ENCODE assay signal across 17 cellular contexts in the genomic region with DNA sequence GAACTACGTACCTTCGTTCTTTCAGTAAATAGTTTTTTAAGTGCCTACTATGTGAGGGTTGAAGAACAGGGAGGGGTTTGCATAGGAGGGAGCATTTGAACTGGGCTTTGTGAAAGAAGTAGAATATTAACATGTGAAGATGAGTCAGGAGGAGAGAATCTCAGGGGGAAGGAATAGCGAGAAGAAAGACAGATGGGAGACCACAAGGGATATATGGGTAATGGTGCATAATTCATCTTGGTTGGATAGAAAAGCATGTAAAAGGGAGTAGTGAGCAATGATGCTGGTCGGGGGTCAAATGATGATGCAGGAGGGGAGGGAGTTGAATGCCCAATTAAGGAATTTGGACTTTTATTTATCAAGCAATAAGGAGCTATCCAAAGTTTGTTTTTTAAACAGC. TPM values are rescaled to one million over a fixed set of nuclear protein-coding genes. Genes with fewer than 3 reads are reported as not detected.
DNase-seq lines count a peak whose midpoint lies in the region; ATAC-seq and TF ChIP-seq lines count a peak whose summit lies in the region.
"Had no signal": no experiment of that assay in that cellular context is flagged by ENCODE, and none has a peak within 500 bp of the region (broad histone marks: within the 10 kb centered on the region; RNA-seq: fewer than 3 reads in every experiment).

No MANE protein-coding gene starts in this region.

- H3K4me3 Mint-ChIP-seq in CD4-positive, alpha-beta T cell: no peak overlapping the region
- H3K4me3 Mint-ChIP-seq: CD14-positive monocyte had no signal

- no peak overlapping the region for H2BK12ac ChIP-seq in neuronal stem cell (ENCODE audit: low read length)

- H3K9me3 ChIP-seq in HCT116 (ENCODE audit: control insufficient read depth in 1 of 2, insufficient read depth in 1 of 2, low read depth in 1 of 2, low read length in 2 of 2) (no peaks in the 10 kb centered on the region), neuronal stem cell (replicated peaks in 1 of 2; ENCODE audit: control insufficient read depth in 2 of 2, insufficient read depth in 1 of 2, low read depth in 1 of 2, low read length in 2 of 2) (peaks cover 0 to 2% of the 10 kb centered on the region in 2 donors)
- no peaks in the 10 kb centered on the region for H3K9me3 ChIP-seq in CD4-positive, alpha-beta T cell (ENCODE audit: control insufficient read depth, low read length)
- H3K9me3 ChIP-seq: SJSA1 had no signal

- H3K4me1 ChIP-seq in HCT116 (ENCODE audit: control insufficient read depth in 1 of 2, insufficient read depth in 2 of 2, low read length in 2 of 2) (peaks cover 0 to 3% of the 10 kb centered on the region in 2 experiments; a peak in 1 of 4 replicates), neuronal stem cell (ENCODE audit: control insufficient read depth in 2 of 2, insufficient read depth in 1 of 2, low read depth in 1 of 2, low read length in 2 of 2) (peaks cover 2 to 10% of the 10 kb centered on the region in 2 donors)
- H3K4me1 ChIP-seq: SJSA1 had no signal

- no CpG with 5 or more reads among the region's 4 CpGs for WGBS in neuronal stem cell (ENCODE audit: extremely low coverage in 2 of 2, insufficient read length in 2 of 2, insufficient replicate concordance in 1 of 2), 2 donors

- no peak overlapping the region for H4K8ac ChIP-seq in neuronal stem cell (ENCODE audit: low read depth, low read length)

- POLR2A ChIA-PET in HCT116 (lab: Charles Lee): no interaction called here
- POLR2A ChIA-PET in CD4-positive, alpha-beta T cell (lab: Charles Lee): no interaction called here

- no peaks in the 10 kb centered on the region for H3K9me3 Mint-ChIP-seq in CD4-positive, alpha-beta T cell

- H3K36me3 ChIP-seq in HCT116 (ENCODE audit: control insufficient read depth in 1 of 2, insufficient read depth in 2 of 2, low read length in 2 of 2) (no peaks in the 10 kb centered on the region), neuronal stem cell (replicated peaks in 1 of 2; ENCODE audit: control insufficient read depth in 2 of 2, insufficient read depth in 2 of 2, low read length in 2 of 2) (peaks cover 0 to 7% of the 10 kb centered on the region in 2 donors)
- H3K36me3 ChIP-seq: SJSA1 had no signal

- no peak for ATAC-seq in HCT116
- ATAC-seq in CD4-positive, alpha-beta T cell (ENCODE audit: poor library complexity): no peak

- in situ Hi-C loops in ACHN (cut with HindIII; ENCODE audit: low pct_ligation_motif_present, low pct_unique_long_range_greater_than_20kb, low sequenced_read_pairs): no loop called here

- no peak overlapping the region for H4K91ac ChIP-seq in neuronal stem cell (ENCODE audit: low read depth, low read length, poor library complexity)

- no peaks in the 10 kb centered on the region for H4K20me1 ChIP-seq in HCT116 (ENCODE audit: insufficient read depth)

- no peak overlapping the region for H2BK15ac ChIP-seq in neuronal stem cell (ENCODE audit: low read length)

- H3K27ac ChIP-seq in HCT116 (ENCODE audit: low read depth, low read length) (no peak overlapping the region), neuronal stem cell (replicated peaks; ENCODE audit: low read length) (no peak overlapping the region)
- no peak overlapping the region for H3K27ac ChIP-seq in CD4-positive, alpha-beta T cell (ENCODE audit: low read depth, low read length)
- H3K27ac ChIP-seq: GM23248, HL-60, SJSA1 had no signal

- H2AFZ ChIP-seq in HCT116 (ENCODE audit: low read depth, low read length, poor library complexity, severe bottlenecking) (no peak overlapping the region), neuronal stem cell (ENCODE audit: low read length) (no peak overlapping the region)
- H2AFZ ChIP-seq: GM23248 had no signal

- no peak overlapping the region for H3K23ac ChIP-seq in neuronal stem cell (ENCODE audit: low read depth, low read length, poor library complexity)

- RAD21 ChIA-PET in HCT116 (lab: Charles Lee; ENCODE audit: low non-redundant PET in 1 of 2, low total read pairs in 2 of 2, uncharacterized antibody in 2 of 2, unreplicated experiment in 2 of 2): no interaction called here

- H3K9ac ChIP-seq in HCT116 (ENCODE audit: low read length) (no peak overlapping the region), neuronal stem cell (ENCODE audit: low read depth, low read length, poor library complexity) (no peak overlapping the region)
- H3K9ac ChIP-seq: GM23248 had no signal

- no peak overlapping the region for H3K4me3 ChIP-seq in HCT116 (replicated peaks in 1 of 2; ENCODE audit: low read depth in 1 of 2, low read length in 2 of 2)
- no peak overlapping the region for H3K4me3 ChIP-seq in neuronal stem cell (ENCODE audit: low read length in 2 of 2)
- H3K4me3 ChIP-seq: GM23248, SJSA1 had no signal

- H3K9me2 ChIP-seq in HCT116 (ENCODE audit: insufficient read depth): no peaks in the 10 kb centered on the region

- no peak for TF ChIP-seq POLR2A in HCT116 (IDR thresholded peaks at IDR 0.05; ENCODE audit: borderline replicate concordance, extremely low read depth, insufficient read depth, insufficient read length)

- TSS peak; percentile 48 for BruUV-seq in HCT116 (replicated peaks; lab: Mats Ljungman, UMichigan)

- intact Hi-C loops in HCT116 (cut with micrococcal nuclease): no loop called here
- intact Hi-C loops in CD4-positive, alpha-beta T cell (cut with DNase I, micrococcal nuclease): no loop called here

- no peaks in the 10 kb centered on the region for H3K79me2 ChIP-seq in HCT116 (ENCODE audit: insufficient read depth, low read length)

- H3K4me1 Mint-ChIP-seq in CD4-positive, alpha-beta T cell (ENCODE audit: low read depth): peaks cover 9% of the 10 kb centered on the region

- TF ChIP-seq CTCF in HCT116 (IDR thresholded peaks at IDR 0.05 in 2 of 3, conservative IDR thresholded peaks at IDR 0.05 in 1 of 3; ENCODE audit: borderline replicate concordance in 1 of 3, insufficient read depth in 1 of 3, low read depth in 2 of 3, low read length in 2 of 3): no peak
- no peak for TF ChIP-seq CTCF in CD4-positive, alpha-beta T cell (IDR thresholded peaks at IDR 0.05)

- peaks cover 31% of the 10 kb centered on the region for H3K36me3 Mint-ChIP-seq in CD4-positive, alpha-beta T cell (ENCODE audit: low read depth)

- H3K18ac ChIP-seq in neuronal stem cell (ENCODE audit: low read length): no peak overlapping the region

- H3K27me3 Mint-ChIP-seq in CD4-positive, alpha-beta T cell: no peaks in the 10 kb centered on the region

- no peak overlapping the region for H2BK120ac ChIP-seq in neuronal stem cell (ENCODE audit: low read depth, low read length)

- H3K4me2 ChIP-seq in HCT116 (ENCODE audit: low read length) (no peak overlapping the region), neuronal stem cell (ENCODE audit: insufficient read depth, low read length, poor library complexity, severe bottlenecking) (no peak overlapping the region)

- H3K27me3 ChIP-seq in HCT116 (ENCODE audit: insufficient read depth, low read length) (no peaks in the 10 kb centered on the region), neuronal stem cell (ENCODE audit: control insufficient read depth in 3 of 3, insufficient read depth in 3 of 3, low read depth in 1 of 3, low read length in 3 of 3) (no peaks in the 10 kb centered on the region)
- H3K27me3 ChIP-seq in CD4-positive, alpha-beta T cell (ENCODE audit: control insufficient read depth, insufficient read depth, low read length): no peaks in the 10 kb centered on the region
- H3K27me3 ChIP-seq: SJSA1 had no signal

- peak; percentile 42 for DNase-seq in ACHN
- no peak for DNase-seq in HCT116 (ENCODE audit: low read depth, low spot score)
- DNase-seq in amniotic epithelial cell (ENCODE audit: low read depth): peak; percentile 74
- peak; percentile 20 for DNase-seq in iris pigment epithelial cell (ENCODE audit: low read depth)
- no peak for DNase-seq in RPMI8226
- DNase-seq in neuronal stem cell (ENCODE audit: low spot score): no peak
- no peak for DNase-seq in CD4-positive, alpha-beta T cell
- DNase-seq in NCI-H2227 treated with DMSO at 0.1 percent for 48 hours (lab: John Stamatoyannopoulos, UW): no peak
- DNase-seq: DMS79, GF-D8, GM23248, NCI-H1417 treated with DMSO at 0.1 percent for 48 hours, NCI-H2081, NCI-H526 had no signal

- TF ChIP-seq RAD21 in HCT116 (IDR thresholded peaks at IDR 0.05; ENCODE audit: low read depth): no peak

- H3K14ac ChIP-seq in neuronal stem cell (ENCODE audit: low read length): no peak overlapping the region

- H3K27ac Mint-ChIP-seq in CD4-positive, alpha-beta T cell: no peak overlapping the region

- H3K79me1 ChIP-seq in neuronal stem cell (ENCODE audit: low read depth, low read length): no peaks in the 10 kb centered on the region

- CTCF ChIA-PET in HCT116 (lab: Charles Lee): no interaction called here
- CTCF ChIA-PET in CD4-positive, alpha-beta T cell (lab: Charles Lee): no interaction called here

- H2BK5ac ChIP-seq in neuronal stem cell (ENCODE audit: low read length): no peak overlapping the region

- no peak overlapping the region for H2AK5ac ChIP-seq in neuronal stem cell (ENCODE audit: low read depth, low read length)

- no peak overlapping the region for H3K4ac ChIP-seq in neuronal stem cell (ENCODE audit: low read length)

TF ChIP-seq in HCT116, 20 proteins besides CTCF, POLR2A, EP300 and RAD21:
- TF ChIP-seq FOSL1 (IDR thresholded peaks at IDR 0.05; ENCODE audit: low read depth) (no peak), ELF1 (IDR thresholded peaks at IDR 0.05; ENCODE audit: borderline replicate concordance, low read depth) (no peak), YY1 (IDR thresholded peaks at IDR 0.05; ENCODE audit: extremely low read depth, insufficient replicate concordance, low read depth, low read length) (no peak)
- TF ChIP-seq, protein P1, sequence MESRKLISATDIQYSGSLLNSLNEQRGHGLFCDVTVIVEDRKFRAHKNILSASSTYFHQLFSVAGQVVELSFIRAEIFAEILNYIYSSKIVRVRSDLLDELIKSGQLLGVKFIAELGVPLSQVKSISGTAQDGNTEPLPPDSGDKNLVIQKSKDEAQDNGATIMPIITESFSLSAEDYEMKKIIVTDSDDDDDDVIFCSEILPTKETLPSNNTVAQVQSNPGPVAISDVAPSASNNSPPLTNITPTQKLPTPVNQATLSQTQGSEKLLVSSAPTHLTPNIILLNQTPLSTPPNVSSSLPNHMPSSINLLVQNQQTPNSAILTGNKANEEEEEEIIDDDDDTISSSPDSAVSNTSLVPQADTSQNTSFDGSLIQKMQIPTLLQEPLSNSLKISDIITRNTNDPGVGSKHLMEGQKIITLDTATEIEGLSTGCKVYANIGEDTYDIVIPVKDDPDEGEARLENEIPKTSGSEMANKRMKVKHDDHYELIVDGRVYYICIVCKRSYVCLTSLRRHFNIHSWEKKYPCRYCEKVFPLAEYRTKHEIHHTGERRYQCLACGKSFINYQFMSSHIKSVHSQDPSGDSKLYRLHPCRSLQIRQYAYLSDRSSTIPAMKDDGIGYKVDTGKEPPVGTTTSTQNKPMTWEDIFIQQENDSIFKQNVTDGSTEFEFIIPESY (IDR thresholded peaks at IDR 0.05; ENCODE audit: extremely low read depth, insufficient replicate concordance, low read length): no peak
TF ChIP-seq in HCT116: peak in this region for 0.

RNA-seq across cellular contexts. Expression of gene TMEM164, which starts 52.7 kb away (rescaled TPM):
- total RNA-seq in HCT116 (2021; ENCODE audit: unreplicated experiment): 18.7 TPM
- polyA plus RNA-seq in HCT116 (2012): 12.0 and 15.6 TPM in 2 replicates
- 11.3 TPM for polyA plus RNA-seq in neuronal stem cell (2013, experiment 1 of 2)
- polyA plus RNA-seq in neuronal stem cell (2013, experiment 2 of 2): 11.5 TPM
- 10 to 100 TPM; 11.1 to 13.4 TPM for total RNA-seq in CD4-positive, alpha-beta T cell

Comparison
In these comparisons a context has a peak if more than half of its experiments do, and no peak if none do; other contexts are left out.
1. DNase-seq: peak in ACHN (single experiment), amniotic epithelial cell (single experiment) and iris pigment epithelial cell (single experiment); none in HCT116 (single experiment), RPMI8226 (single experiment), neuronal stem cell (single experiment), CD4-positive, alpha-beta T cell (0 of 10) and NCI-H2227 treated with DMSO at 0.1 percent for 48 hours (single experiment).